In the genomic region with DNA sequence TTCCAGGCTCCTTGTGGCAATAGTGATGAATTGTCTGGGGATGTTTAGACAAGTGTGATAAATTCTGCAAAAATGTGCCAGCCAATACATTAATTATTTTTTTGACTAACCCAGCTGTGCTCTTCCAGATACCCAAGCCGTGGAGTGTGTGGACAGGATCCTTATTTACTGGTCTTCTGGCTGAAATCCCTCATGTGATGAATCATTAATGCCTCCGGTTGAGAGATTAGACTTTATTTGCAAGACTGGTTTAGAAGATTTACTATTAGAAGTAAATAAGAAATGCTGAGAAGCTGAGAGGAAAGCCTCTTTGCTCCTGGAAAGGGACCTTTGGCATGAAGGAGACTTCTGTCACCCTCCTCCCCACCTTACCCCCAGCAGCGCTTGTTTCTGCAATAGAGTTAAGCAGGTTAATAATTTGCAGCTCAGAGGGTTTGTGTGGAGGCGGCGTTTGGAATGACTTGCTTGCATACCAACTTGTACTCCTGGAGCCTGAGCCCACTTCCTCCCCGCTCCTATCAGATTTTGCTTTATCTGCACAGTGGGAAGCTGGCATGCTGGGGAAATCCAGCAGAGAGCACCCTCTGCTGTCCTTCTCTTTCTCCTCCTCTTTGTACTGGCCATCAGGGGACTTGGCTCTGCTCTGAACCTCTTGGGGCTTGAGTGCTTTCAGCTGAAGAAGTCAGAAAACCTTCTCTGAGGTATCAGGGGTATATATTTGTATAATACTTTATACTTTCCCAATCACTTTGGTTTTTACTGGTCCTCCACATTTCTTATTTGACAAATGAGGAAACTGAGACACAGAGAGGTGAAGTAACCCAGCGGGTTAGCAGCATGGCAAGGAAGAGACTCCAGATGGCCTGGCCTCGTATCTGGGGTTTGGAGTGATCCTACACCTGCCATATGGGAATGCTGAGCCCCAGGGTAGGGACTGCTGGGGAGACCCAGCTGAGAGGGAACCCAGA, we compare ENCODE assay signal across 8 cellular contexts. TPM values are rescaled to one million over a fixed set of nuclear protein-coding genes. Genes with fewer than 3 reads are reported as not detected.
DNase-seq lines count a peak whose midpoint lies in the region; ATAC-seq and TF ChIP-seq lines count a peak whose summit lies in the region.

No MANE protein-coding gene starts in this region.

- TF ChIP-seq CTCF in breast epithelium (IDR thresholded peaks at IDR 0.05): peak in 2 of 3 donors; percentile 32 to 51

- H3K4me3 ChIP-seq in breast epithelium: no peak overlapping the region

- H3K36me3 ChIP-seq in breast epithelium: no peaks in the 10 kb centered on the region

- intact Hi-C loops in breast epithelium (cut with DNase I; ENCODE audit: low total_unique reads) (no loop called here), left colon (cut with DNase I, micrococcal nuclease) (loop anchor here in 1 of 2 donors (5.0 to 10.0 kb wide), 2 partner anchors 207 to 249 kb away; no protein-coding TSS in a partner anchor)

- TF ChIP-seq POLR2A in breast epithelium (IDR thresholded peaks at IDR 0.05): no peak

- H3K9me3 ChIP-seq in breast epithelium: no peaks in the 10 kb centered on the region

- H3K4me1 ChIP-seq in breast epithelium: peaks cover 0 to 4% of the 10 kb centered on the region in 2 donors

- ATAC-seq in left colon (peak; percentile 93), HG03196 (IDR thresholded peaks at IDR 0.05; ENCODE audit: unreplicated experiment) (no peak)

- H3K27me3 ChIP-seq in breast epithelium: no peaks in the 10 kb centered on the region

- H3K27ac ChIP-seq in breast epithelium: no peak overlapping the region

- DNase-seq in SHP77 (lab: John Stamatoyannopoulos, UW) (peak; percentile 13 to 14), SHP77 treated with DMSO at 0.1 percent for 48 hours (lab: John Stamatoyannopoulos, UW) (no peak), NCI-H2107 treated with DMSO at 0.1 percent for 48 hours (lab: John Stamatoyannopoulos, UW; ENCODE audit: unreplicated experiment) (peak; percentile 51), breast epithelium (ENCODE audit: low spot score in 2 of 2) (peak in 1 of 2 donors; percentile 38), left colon (peak; percentile 62 to 84), ureter (ENCODE audit: low spot score) (peak; percentile 63)
- no peak for DNase-seq in effector CD4-positive, alpha-beta T cell

RNA-seq across cellular contexts. Expression of a gene that starts 16.3 kb away (rescaled TPM):
- under 1 TPM; 0.48 to 0.98 (median 0.88) TPM for total RNA-seq in breast epithelium
- 10 to 100 TPM; 45.8 to 84.7 TPM for total RNA-seq in left colon
- total RNA-seq in ureter: 0.16 TPM

Comparison
In these comparisons a context has a peak if more than half of its experiments do, and no peak if none do; other contexts are left out.
1. DNase-seq: peak in SHP77 (2 of 2), NCI-H2107 treated with DMSO at 0.1 percent for 48 hours (single experiment), left colon (2 of 2) and ureter (single experiment); none in SHP77 treated with DMSO at 0.1 percent for 48 hours (single experiment) and effector CD4-positive, alpha-beta T cell (single experiment).
2. RNA of a gene that starts 16.3 kb away (total RNA-seq): 45.8 to 84.7 TPM in left colon; 0.48 to 0.98 TPM in breast epithelium and 0.16 TPM in ureter (single experiment); every median in the first group is over 10 times any median in the second.